Comparison of ENCODE assay signal across 7 cellular contexts in the genomic region with DNA sequence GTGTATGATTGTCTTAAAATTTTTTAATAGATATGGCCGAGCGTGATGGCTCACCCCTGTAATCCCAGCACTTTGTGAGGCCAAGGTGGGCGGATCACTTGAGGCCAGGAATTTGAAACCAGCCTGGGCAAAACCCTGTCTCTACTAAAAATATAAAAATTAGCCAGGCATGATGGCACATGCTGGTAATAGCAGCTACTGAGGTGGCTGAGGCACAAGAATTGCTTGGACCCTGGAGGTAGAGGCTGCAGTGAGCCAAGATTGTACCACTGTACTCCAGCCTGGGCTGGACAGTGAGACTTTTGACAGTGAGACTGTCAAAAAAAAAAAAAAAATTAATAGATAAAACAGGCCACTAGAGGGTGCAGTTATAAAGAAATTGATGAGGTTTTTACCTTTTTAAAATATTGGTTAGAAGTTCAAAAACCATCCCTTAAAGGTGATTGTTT. TPM values are rescaled to one million over a fixed set of nuclear protein-coding genes. Genes with fewer than 3 reads are reported as not detected.
DNase-seq lines count a peak whose midpoint lies in the region; ATAC-seq, FAIRE-seq and TF ChIP-seq lines count a peak whose summit lies in the region.

No MANE protein-coding gene starts in this region.

- TF ChIP-seq CTCF in MM.1S (IDR thresholded peaks at IDR 0.05; ENCODE audit: low read length) (peak; percentile 33), mammary epithelial cell (conservative IDR thresholded peaks at IDR 0.05 in 1 of 2, IDR thresholded peaks at IDR 0.05 in 1 of 2; ENCODE audit: extremely low read depth in 1 of 2, insufficient read depth in 1 of 2, low read depth in 1 of 2, low read length in 2 of 2) (peak in 1 of 2 donors; percentile 28), pancreas (IDR thresholded peaks at IDR 0.05) (peak in 3 of 4 donors; percentile 12 to 45 (median 29))

- H4K20me1 ChIP-seq in MM.1S (ENCODE audit: insufficient read depth, low read length) (no peaks in the 10 kb centered on the region), mammary epithelial cell (ENCODE audit: insufficient read depth, low read length) (no peaks in the 10 kb centered on the region)

- H3F3A ChIP-seq in MM.1S (ENCODE audit: insufficient read depth, low read length) = no peaks in the 10 kb centered on the region

- H2AFZ ChIP-seq in MM.1S (ENCODE audit: low read length) = no peak overlapping the region
- no peak overlapping the region for H2AFZ ChIP-seq in mammary epithelial cell (ENCODE audit: low read depth, low read length)

- peak; percentile 40 to 79 (median 73) for ATAC-seq in pancreas
- ATAC-seq in HG02571 (IDR thresholded peaks at IDR 0.05; ENCODE audit: unreplicated experiment) = no peak
- ATAC-seq in GM18861 (IDR thresholded peaks at IDR 0.05; ENCODE audit: unreplicated experiment) = no peak

- DNase-seq in EL = peak; percentile 12
- peak; percentile 37 for DNase-seq in MM.1S
- peak; percentile 85 for DNase-seq in mammary epithelial cell
- no peak for DNase-seq in pancreas
- DNase-seq in cerebellum (ENCODE audit: low spot score) = no peak

- dilution Hi-C loops in mammary epithelial cell (cut with HindIII; ENCODE audit: low sequenced_read_pairs) = loop anchor here (5.0 kb wide), 2 partner anchors 57 to 292 kb away; no protein-coding TSS in a partner anchor

- no peak for FAIRE-seq in pancreas (lab: Jason Lieb, UNC)

- H3K27me3 ChIP-seq in MM.1S (replicated peaks; ENCODE audit: insufficient read depth, low read length) (no peaks in the 10 kb centered on the region), mammary epithelial cell (ENCODE audit: insufficient read depth, low read length) (no peaks in the 10 kb centered on the region), pancreas (no peaks in the 10 kb centered on the region)

- intact Hi-C loops in mammary epithelial cell (cut with micrococcal nuclease) = loop anchor here (1.0 to 2.0 kb wide), 3 partner anchors 21 to 280 kb away; a partner anchor contains a TSS
- intact Hi-C loops in pancreas (cut with DNase I) = no loop called here

- WGBS in mammary epithelial cell (ENCODE audit: low coverage, missing lambda C conversion rate) = 0% methylated on average over 3 of the region's 3 CpGs
- 46 to 54% methylated on average over 3 of the region's 3 CpGs for WGBS in pancreas, 2 donors

- H3K9me3 ChIP-seq in MM.1S (replicated peaks; ENCODE audit: insufficient read depth, low read length) (no peaks in the 10 kb centered on the region), mammary epithelial cell (replicated peaks; ENCODE audit: insufficient read depth, low read length) (no peaks in the 10 kb centered on the region), pancreas (no peaks in the 10 kb centered on the region)

- H3K27ac ChIP-seq in MM.1S (ENCODE audit: low read length) (no peak overlapping the region), mammary epithelial cell (ENCODE audit: insufficient read depth, low read depth, low read length) (peak overlapping the region; percentile 72), pancreas (no peak overlapping the region)

- H3K4me3 ChIP-seq in MM.1S (ENCODE audit: low read length) (no peak overlapping the region), mammary epithelial cell (replicated peaks in 1 of 3; ENCODE audit: insufficient read depth in 1 of 3, low read depth in 2 of 3, low read length in 3 of 3) (no peak overlapping the region), pancreas (no peak overlapping the region)

- H3K4me2 ChIP-seq in MM.1S (ENCODE audit: low read depth, low read length) = no peak overlapping the region
- H3K4me2 ChIP-seq in mammary epithelial cell (ENCODE audit: insufficient read depth, low read depth, low read length) = peak overlapping the region; percentile 28

- H3K4me1 ChIP-seq in MM.1S (ENCODE audit: low read length) = no peaks in the 10 kb centered on the region
- H3K4me1 ChIP-seq in mammary epithelial cell (ENCODE audit: insufficient read depth, low read length) = peaks cover 29% of the 10 kb centered on the region
- no peaks in the 10 kb centered on the region for H3K4me1 ChIP-seq in pancreas

- in situ Hi-C loops in mammary epithelial cell (cut with MboI; ENCODE audit: low sequenced_read_pairs in 2 of 2) = loop anchor here (10.0 to 25.0 kb wide), 3 partner anchors 175 to 417 kb away; no protein-coding TSS in a partner anchor

- H3K36me3 ChIP-seq in MM.1S (replicated peaks; ENCODE audit: insufficient read depth, low read length) = peaks cover 11% of the 10 kb centered on the region
- H3K36me3 ChIP-seq in mammary epithelial cell (ENCODE audit: insufficient read depth, low read length) = peaks cover 32% of the 10 kb centered on the region
- peaks cover 0 to 19% (median 7%) of the 10 kb centered on the region in 3 donors for H3K36me3 ChIP-seq in pancreas

- H3K9ac ChIP-seq in MM.1S (ENCODE audit: low read length) = no peak overlapping the region
- no peak overlapping the region for H3K9ac ChIP-seq in mammary epithelial cell (ENCODE audit: insufficient read depth, low read length)

- BruUV-seq in mammary epithelial cell (replicated peaks; lab: Mats Ljungman, UMichigan) = no TSS peak

- H3K79me2 ChIP-seq in MM.1S (ENCODE audit: low read length) (no peaks in the 10 kb centered on the region), mammary epithelial cell (ENCODE audit: insufficient read depth, low read length) (peaks cover 9% of the 10 kb centered on the region)

- H3K9me2 ChIP-seq in MM.1S (replicated peaks; ENCODE audit: insufficient read depth, low read length) = no peaks in the 10 kb centered on the region

- CTCF ChIA-PET in mammary epithelial cell (lab: Charles Lee; ENCODE audit: low non-redundant PET) = interaction anchor here (0.7 kb wide), 2 partner anchors 166 to 250 kb away, joined by 3 to 17 read pairs; no protein-coding TSS in a partner anchor

RNA-seq across cellular contexts. Expression of a gene that starts 20.5 kb away (rescaled TPM):
- total RNA-seq in mammary epithelial cell (10 to 100 TPM; 13.5 to 30.2 TPM), pancreas (10 to 100 TPM in 1 of 6 donors, 1 to 10 TPM in 5; 7.2 to 12.9 (median 8.7) TPM), cerebellum (32.4 TPM)
- polyA plus RNA-seq in mammary epithelial cell (8.2 TPM), pancreas (10 to 100 TPM in 1 of 2 donors, 1 to 10 TPM in 1; 8.5 to 11.1 TPM)
- 23.6 TPM for polyA minus RNA-seq in mammary epithelial cell

RNA-seq across cellular contexts. Expression of a gene that starts 40.5 kb away (rescaled TPM):
- total RNA-seq in mammary epithelial cell (1 to 10 TPM in 1 of 2 donors, under 1 TPM in 1; 0.50 to 5.1 TPM), pancreas (10 to 100 TPM; 15.6 to 33.8 (median 21.9) TPM), cerebellum (not detected)
- polyA plus RNA-seq in mammary epithelial cell (0.10 TPM), pancreas (10 to 100 TPM; 21.0 to 47.3 TPM)
- polyA minus RNA-seq in mammary epithelial cell = 1.3 TPM

Comparison
In these comparisons a context has a peak if more than half of its experiments do, and no peak if none do; other contexts are left out.
1. DNase-seq: peak in EL (single experiment), MM.1S (single experiment) and mammary epithelial cell (single experiment); none in pancreas (0 of 6) and cerebellum (single experiment).
2. ATAC-seq: peak in pancreas (4 of 4); none in HG02571 (single experiment) and GM18861 (single experiment).